ENCODE assay signal across 21 cellular contexts in genomic region chr14:99928963-99929362, GRCh38.
A peak's percentile ranks its signal among the peaks of the same experiment; 100 is the strongest.
DNase-seq lines count a peak whose midpoint lies in the region; ATAC-seq, FAIRE-seq and TF ChIP-seq lines count a peak whose summit lies in the region.
"Had no signal": no experiment of that assay in that cellular context is flagged by ENCODE, and none has a peak within 500 bp of the region (broad histone marks: within the 10 kb centered on the region; RNA-seq: fewer than 3 reads in every experiment).

No MANE protein-coding gene starts in this region.

- H3K4me1 ChIP-seq in GM12878 (ENCODE audit: control insufficient read depth, insufficient read depth, low read length) (peaks cover 22% of the 10 kb centered on the region), psoas muscle (peaks cover 14% of the 10 kb centered on the region)

- TF ChIP-seq CTCF in activated CD8-positive, alpha-beta T cell treated with anti-CD3 and anti-CD28 coated beads for 36 hours (IDR thresholded peaks at IDR 0.05): no peak
- TF ChIP-seq CTCF in GM12878 (IDR thresholded peaks at IDR 0.05 in 2 of 3, conservative IDR thresholded peaks at IDR 0.05 in 1 of 3; ENCODE audit: control insufficient read depth in 2 of 3, extremely low read depth in 1 of 3, insufficient read depth in 1 of 3, low read depth in 3 of 3, low read length in 3 of 3): no peak
- no peak for TF ChIP-seq CTCF in psoas muscle (IDR thresholded peaks at IDR 0.05)
- no peak for TF ChIP-seq CTCF in CD14-positive monocyte (IDR thresholded peaks at IDR 0.05)

- H3K4me3 ChIP-seq in GM12878 (no peak overlapping the region), psoas muscle (no peak overlapping the region)
- H3K4me3 ChIP-seq: GM23248 had no signal

- no peak for ATAC-seq in activated CD8-positive, alpha-beta T cell treated with anti-CD3 and anti-CD28 coated beads for 36 hours
- ATAC-seq in activated CD8-positive, alpha-beta T cell treated with anti-CD3 and anti-CD28 coated beads, Interleukin-2, amount 10 ng/mL, durations not matched to agents 7 days and 5 days: no peak
- peak; percentile 42 for ATAC-seq in HG02798 (IDR thresholded peaks at IDR 0.05; ENCODE audit: poor library complexity, unreplicated experiment)
- ATAC-seq in GM12878: peak; percentile 6; the same call in 2 of the 3 replicates
- ATAC-seq in psoas muscle: peak; percentile 93 to 99 (median 97)
- no peak for ATAC-seq in GM21390 (IDR thresholded peaks at IDR 0.05; ENCODE audit: unreplicated experiment)
- ATAC-seq: CD8-positive, alpha-beta T cell had no signal

- POLR2A ChIA-PET in activated CD8-positive, alpha-beta T cell treated with anti-CD3 and anti-CD28 coated beads for 36 hours (lab: Charles Lee): no interaction called here
- POLR2A ChIA-PET in activated CD8-positive, alpha-beta T cell treated with anti-CD3 and anti-CD28 coated beads, Interleukin-2, amount 10 ng/mL, durations not matched to agents 7 days and 5 days (lab: Charles Lee): no interaction called here
- POLR2A ChIA-PET in GM12878 (lab: Charles Lee): interaction anchor here (0.6 kb wide), 1 partner anchor 16 kb away, joined by 3 read pairs; no protein-coding TSS in a partner anchor

- 77% methylated on average over 5 of the region's 5 CpGs for WGBS in GM12878 (ENCODE audit: insufficient coverage, insufficient replicate concordance, low lambda C conversion rate, missing lambda C conversion rate)
- WGBS in psoas muscle, 3 donors: 31 to 42% (median 39%) methylated on average over 5 of the region's 5 CpGs

- TF ChIP-seq POLR2A in GM12878 (IDR thresholded peaks at IDR 0.05; ENCODE audit: low read depth, low read length): no peak

- DNase-seq in activated CD8-positive, alpha-beta T cell treated with anti-CD3 and anti-CD28 coated beads for 36 hours: peak; percentile 15
- DNase-seq in activated CD8-positive, alpha-beta T cell treated with anti-CD3 and anti-CD28 coated beads, Interleukin-2, amount 10 ng/mL, durations not matched to agents 7 days and 5 days: no peak
- DNase-seq in GM12878 (ENCODE audit: low read depth, low spot score) (no peak), psoas muscle (no peak), CD14-positive monocyte (ENCODE audit: low spot score) (no peak), epidermal melanocyte (ENCODE audit: insufficient read length, low spot score) (no peak)
- DNase-seq: 8988T; BE2C; CD8-positive, alpha-beta T cell; DMS79; GM23248; HCEC 1CT; NCI-H1092 treated with DMSO at 0.1 percent for 48 hours; NCI-H2081 treated with DMSO at 0.1 percent for 48 hours; NCI-H446; OCI-M1; SHP77 treated with DMSO at 0.1 percent for 48 hours had no signal

- no peaks in the 10 kb centered on the region for H3K79me2 ChIP-seq in GM12878 (ENCODE audit: control insufficient read depth, insufficient read depth, low read length)

- RAD21 ChIA-PET in GM12878 (lab: Charles Lee; ENCODE audit: unreplicated experiment): interaction anchor here (1.0 to 1.3 kb wide), 2 partner anchors 10 to 29 kb away, joined by 3 read pairs; no protein-coding TSS in a partner anchor

- TF ChIP-seq RAD21 in GM12878 (IDR thresholded peaks at IDR 0.05; ENCODE audit: insufficient read depth, low read depth, low read length): no peak

- SMC1A ChIA-PET in GM12878 (lab: Charles Lee; ENCODE audit: uncharacterized antibody, unreplicated experiment): interaction anchor here (0.7 kb wide), 1 partner anchor 29 kb away, joined by 3 read pairs; no protein-coding TSS in a partner anchor

- peak; percentile 38 for FAIRE-seq in GM12878 (lab: Jason Lieb, UNC)
- FAIRE-seq: D721Med had no signal

- no peak overlapping the region for H3K9ac ChIP-seq in GM12878 (ENCODE audit: control insufficient read depth, insufficient read depth, low read length)
- H3K9ac ChIP-seq: GM23248, KMS-11 had no signal

- no peaks in the 10 kb centered on the region for H4K20me1 ChIP-seq in GM12878 (ENCODE audit: control insufficient read depth, insufficient read depth)

- H3K27me3 Mint-ChIP-seq in activated CD8-positive, alpha-beta T cell treated with anti-CD3 and anti-CD28 coated beads for 36 hours: peaks cover 6% of the 10 kb centered on the region
- peaks cover 6% of the 10 kb centered on the region for H3K27me3 Mint-ChIP-seq in activated CD8-positive, alpha-beta T cell treated with anti-CD3 and anti-CD28 coated beads, Interleukin-2, amount 10 ng/mL, durations not matched to agents 7 days and 5 days (ENCODE audit: low read depth)
- peaks cover 7 to 19% (median 15%) of the 10 kb centered on the region in 3 donors for H3K27me3 Mint-ChIP-seq in CD14-positive monocyte (ENCODE audit: low read depth in 3 of 3)

- no peak overlapping the region for H3K27ac Mint-ChIP-seq in activated CD8-positive, alpha-beta T cell treated with anti-CD3 and anti-CD28 coated beads for 36 hours
- no peak overlapping the region for H3K27ac Mint-ChIP-seq in activated CD8-positive, alpha-beta T cell treated with anti-CD3 and anti-CD28 coated beads, Interleukin-2, amount 10 ng/mL, durations not matched to agents 7 days and 5 days
- no peak overlapping the region for H3K27ac Mint-ChIP-seq in CD14-positive monocyte

- H3K4me2 ChIP-seq in GM12878 (ENCODE audit: control insufficient read depth, insufficient read depth): no peak overlapping the region
- H3K4me2 ChIP-seq: KMS-11 had no signal

- CTCF ChIA-PET in activated CD8-positive, alpha-beta T cell treated with anti-CD3 and anti-CD28 coated beads for 36 hours (lab: Charles Lee): interaction anchor here (5.4 kb wide), 1 partner anchor 17 kb away, joined by 37 read pairs; no protein-coding TSS in a partner anchor
- CTCF ChIA-PET in activated CD8-positive, alpha-beta T cell treated with anti-CD3 and anti-CD28 coated beads, Interleukin-2, amount 10 ng/mL, durations not matched to agents 7 days and 5 days (lab: Charles Lee): interaction anchor here (0.9 to 1.7 kb wide), 2 partner anchors 30 to 43 kb away, joined by 3 to 4 read pairs; no protein-coding TSS in a partner anchor
- CTCF ChIA-PET in GM12878 (lab: Yijun Ruan, JAX): interaction anchor here (1.1 to 1.8 kb wide), 3 partner anchors 11 to 30 kb away, joined by 3 to 6 read pairs (median 5); no protein-coding TSS in a partner anchor

- H3K4me1 Mint-ChIP-seq in activated CD8-positive, alpha-beta T cell treated with anti-CD3 and anti-CD28 coated beads for 36 hours (ENCODE audit: low read depth): no peaks in the 10 kb centered on the region
- no peaks in the 10 kb centered on the region for H3K4me1 Mint-ChIP-seq in activated CD8-positive, alpha-beta T cell treated with anti-CD3 and anti-CD28 coated beads, Interleukin-2, amount 10 ng/mL, durations not matched to agents 7 days and 5 days (ENCODE audit: low read depth)
- H3K4me1 Mint-ChIP-seq in CD14-positive monocyte: no peaks in the 10 kb centered on the region

- H3K36me3 Mint-ChIP-seq in activated CD8-positive, alpha-beta T cell treated with anti-CD3 and anti-CD28 coated beads for 36 hours (ENCODE audit: low read depth): no peaks in the 10 kb centered on the region
- H3K36me3 Mint-ChIP-seq in activated CD8-positive, alpha-beta T cell treated with anti-CD3 and anti-CD28 coated beads, Interleukin-2, amount 10 ng/mL, durations not matched to agents 7 days and 5 days (ENCODE audit: low read depth): no peaks in the 10 kb centered on the region
- no peaks in the 10 kb centered on the region for H3K36me3 Mint-ChIP-seq in CD14-positive monocyte
- H3K36me3 Mint-ChIP-seq: CD8-positive, alpha-beta T cell had no signal

- intact Hi-C loops in activated CD8-positive, alpha-beta T cell treated with anti-CD3 and anti-CD28 coated beads for 36 hours (cut with micrococcal nuclease): no loop called here
- intact Hi-C loops in GM12878 (cut with micrococcal nuclease; ENCODE audit: unreplicated experiment): no loop called here
- intact Hi-C loops in psoas muscle (cut with DNase I): no loop called here
- intact Hi-C loops in CD14-positive monocyte (cut with micrococcal nuclease): no loop called here

- no peak overlapping the region for H3K4me3 Mint-ChIP-seq in activated CD8-positive, alpha-beta T cell treated with anti-CD3 and anti-CD28 coated beads for 36 hours
- H3K4me3 Mint-ChIP-seq in activated CD8-positive, alpha-beta T cell treated with anti-CD3 and anti-CD28 coated beads, Interleukin-2, amount 10 ng/mL, durations not matched to agents 7 days and 5 days: no peak overlapping the region
- peak overlapping the region in 1 of 2 donors; percentile 3 for H3K4me3 Mint-ChIP-seq in CD14-positive monocyte
- H3K4me3 Mint-ChIP-seq: CD8-positive, alpha-beta T cell had no signal

- H3K27me3 ChIP-seq in GM12878 (replicated peaks in 1 of 2; ENCODE audit: control insufficient read depth in 2 of 2, insufficient read depth in 2 of 2, low read length in 1 of 2) (no peaks in the 10 kb centered on the region), psoas muscle (ENCODE audit: insufficient read depth in 3 of 3, low read length in 2 of 3) (no peaks in the 10 kb centered on the region)
- H3K27me3 ChIP-seq: BE2C had no signal

- no TSS peak for BruUV-seq in GM12878 (replicated peaks; lab: Mats Ljungman, UMichigan)

- in situ Hi-C loops in GM12878 (cut with MboI): no loop called here

- peaks cover 1% of the 10 kb centered on the region; the same call in 2 of the 3 replicates for H3K9me3 ChIP-seq in GM12878 (replicated peaks; ENCODE audit: control insufficient read depth, insufficient read depth, low read length)
- peaks cover 6% of the 10 kb centered on the region for H3K9me3 ChIP-seq in psoas muscle
- H3K9me3 ChIP-seq: BE2C had no signal

- H3K36me3 ChIP-seq in GM12878 (ENCODE audit: control insufficient read depth in 2 of 2, insufficient read depth in 2 of 2, low read length in 1 of 2) (no peaks in the 10 kb centered on the region), psoas muscle (ENCODE audit: insufficient read depth in 1 of 2, low read depth in 1 of 2) (peaks cover 0 to 7% of the 10 kb centered on the region in 2 donors)
- H3K36me3 ChIP-seq: BE2C had no signal

- no peak overlapping the region for H3K27ac ChIP-seq in GM12878 (ENCODE audit: control insufficient read depth, insufficient read depth)
- no peak overlapping the region for H3K27ac ChIP-seq in psoas muscle
- H3K27ac ChIP-seq: GM23248, KMS-11 had no signal

- TF ChIP-seq EP300 in GM12878 (IDR thresholded peaks at IDR 0.05; ENCODE audit: borderline replicate concordance in 1 of 2, control insufficient read depth in 1 of 2, low read depth in 2 of 2, low read length in 2 of 2): no peak

- peaks cover 4% of the 10 kb centered on the region for H3K9me3 Mint-ChIP-seq in activated CD8-positive, alpha-beta T cell treated with anti-CD3 and anti-CD28 coated beads for 36 hours
- no peaks in the 10 kb centered on the region for H3K9me3 Mint-ChIP-seq in activated CD8-positive, alpha-beta T cell treated with anti-CD3 and anti-CD28 coated beads, Interleukin-2, amount 10 ng/mL, durations not matched to agents 7 days and 5 days (ENCODE audit: insufficient read depth)
- H3K9me3 Mint-ChIP-seq in CD14-positive monocyte: peaks cover 0 to 3% (median 2%) of the 10 kb centered on the region in 7 donors
- H3K9me3 Mint-ChIP-seq: CD8-positive, alpha-beta T cell had no signal

- no peak overlapping the region for H2AFZ ChIP-seq in GM12878 (ENCODE audit: control insufficient read depth, low read depth, low read length)
- H2AFZ ChIP-seq: GM23248 had no signal

TF ChIP-seq in GM12878, 131 proteins besides CTCF, POLR2A, EP300 and RAD21 (continues in another document):
- no peak for TF ChIP-seq NFXL1 (IDR thresholded peaks at IDR 0.05; ENCODE audit: borderline replicate concordance)
- TF ChIP-seq RUNX3 (IDR thresholded peaks at IDR 0.05; ENCODE audit: low read length): no peak

Comparison
In these comparisons a context has a peak if more than half of its experiments do, and no peak if none do; other contexts are left out.
1. ATAC-seq: peak in HG02798 (single experiment), GM12878 (single experiment) and psoas muscle (4 of 4); none in activated CD8-positive, alpha-beta T cell treated with anti-CD3 and anti-CD28 coated beads for 36 hours (single experiment), activated CD8-positive, alpha-beta T cell treated with anti-CD3 and anti-CD28 coated beads, Interleukin-2, amount 10 ng/mL, durations not matched to agents 7 days and 5 days (single experiment) and GM21390 (single experiment).